In the genomic region with DNA sequence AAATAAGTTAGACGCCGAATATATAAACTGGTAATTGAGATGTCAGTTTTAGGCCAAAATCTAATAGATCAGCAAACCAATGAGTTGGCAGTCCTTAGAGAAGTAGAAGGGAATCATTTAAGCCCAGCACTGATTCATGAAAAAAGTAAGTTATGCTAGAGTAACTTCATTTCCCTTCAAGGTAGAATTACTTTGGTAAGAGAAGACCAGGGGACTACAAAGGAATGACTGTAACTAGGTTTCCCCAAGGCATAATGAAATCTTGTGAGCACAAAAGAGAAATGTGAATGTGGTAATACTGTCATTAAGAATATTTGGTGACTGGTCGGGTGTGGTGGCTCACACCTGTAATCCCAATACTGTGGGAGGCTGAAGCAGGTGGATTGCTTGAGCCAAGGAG, we compare ENCODE assay signal across 41 cellular contexts.
"Had no signal": no experiment of that assay in that cellular context is flagged by ENCODE, and none has a peak within 500 bp of the region (broad histone marks: within the 10 kb centered on the region; RNA-seq: fewer than 3 reads in every experiment).

No MANE protein-coding gene starts in this region.

- DNase-seq: activated CD4-positive, alpha-beta memory T cell treated with anti-CD3 and anti-CD28 coated beads, Interleukin-2, amount 10 ng/mL, durations not matched to agents 7 days and 5 days; activated CD4-positive, alpha-beta T cell treated with anti-CD3 and anti-CD28 coated beads for 1 hour; activated CD4-positive, alpha-beta T cell treated with anti-CD3 and anti-CD28 coated beads for 36 hours; activated CD4-positive, alpha-beta T cell treated with anti-CD3 and anti-CD28 coated beads for 48 hours; activated CD4-positive, alpha-beta T cell treated with anti-CD3 and anti-CD28 coated beads, Interleukin-2, amount 10 ng/mL, durations not matched to agents 7 days and 5 days; activated CD4-positive, alpha-beta T cell treated with anti-CD3 and anti-CD28 coated beads, Interleukin-2, amount 50 U/mL, for 48 hours; activated CD4-positive, CD25-positive, alpha-beta regulatory T cell; activated CD8-positive, alpha-beta memory T cell treated with anti-CD3 and anti-CD28 coated beads for 24 hours; activated CD8-positive, alpha-beta memory T cell treated with anti-CD3 and anti-CD28 coated beads, Interleukin-2, amount 10 ng/mL, durations not matched to agents 7 days and 5 days; activated CD8-positive, alpha-beta memory T cell treated with anti-CD3 and anti-CD28 coated beads, Interleukin-2, amount 50 U/mL, for 48 hours; activated CD8-positive, alpha-beta T cell treated with anti-CD3 and anti-CD28 coated beads, Interleukin-2, amount 10 ng/mL, durations not matched to agents 7 days and 5 days; activated effector memory CD4-positive, alpha-beta T cell treated with Interleukin-2 at 50 U/mL for 16 hours; activated gamma-delta T cell; activated naive CD4-positive, alpha-beta T cell treated with anti-CD3 and anti-CD28 coated beads, Interleukin-2, amount 10 ng/mL, durations not matched to agents 7 days and 5 days; activated naive CD4-positive, alpha-beta T cell treated with Interleukin-2 at 50 U/mL for 16 hours; activated naive CD8-positive, alpha-beta T cell treated with anti-CD3 and anti-CD28 coated beads, Interleukin-2, amount 10 ng/mL, durations not matched to agents 7 days and 5 days; activated naive CD8-positive, alpha-beta T cell treated with anti-CD3 and anti-CD28 coated beads, Interleukin-2, amount 50 U/mL, for 24 hours; activated T-cell treated with anti-CD3 and anti-CD28 coated beads, Interleukin-2, amount 50 U/mL, for 24 hours; activated T-cell treated with anti-CD3 and anti-CD28 coated beads, Interleukin-2, amount 50 U/mL, for 48 hours; amygdala; anterior cingulate cortex; body of pancreas; brain microvascular endothelial cell; caudate nucleus; cerebellar nuclear complex; T-helper 1 cell; T-helper 2 cell; T-helper 9 cell; WERI-Rb-1 had no signal

- H3K27ac ChIP-seq: body of pancreas, brain microvascular endothelial cell, breast epithelium, cardiac muscle cell, WERI-Rb-1 had no signal

- ATAC-seq: activated CD4-positive, alpha-beta T cell treated with anti-CD3 and anti-CD28 coated beads for 36 hours; activated CD4-positive, CD25-positive, alpha-beta regulatory T cell treated with anti-CD3 and anti-CD28 coated beads, Interleukin-2, amount 50 U/mL, for 24 hours; activated CD8-positive, alpha-beta memory T cell treated with anti-CD3 and anti-CD28 coated beads, Interleukin-2, amount 10 ng/mL, durations not matched to agents 7 days and 5 days; activated CD8-positive, alpha-beta T cell treated with anti-CD3 and anti-CD28 coated beads, Interleukin-2, amount 10 ng/mL, durations not matched to agents 7 days and 5 days; activated naive CD8-positive, alpha-beta T cell treated with anti-CD3 and anti-CD28 coated beads, Interleukin-2, amount 50 U/mL, for 24 hours; body of pancreas; WTC11 had no signal

- H3K36me3 Mint-ChIP-seq: activated naive CD4-positive, alpha-beta T cell treated with anti-CD3 and anti-CD28 coated beads, Interleukin-2, amount 10 ng/mL, durations not matched to agents 7 days and 5 days; WTC11 had no signal

- H3K27me3 ChIP-seq: ascending aorta, body of pancreas, brain microvascular endothelial cell, breast epithelium, cardiac muscle cell had no signal

- H3K4me3 ChIP-seq: ascending aorta, body of pancreas, breast epithelium, cardiac muscle cell had no signal

- H3K27ac Mint-ChIP-seq: activated CD4-positive, alpha-beta memory T cell treated with anti-CD3 and anti-CD28 coated beads, Interleukin-2, amount 10 ng/mL, durations not matched to agents 7 days and 5 days; activated CD4-positive, alpha-beta T cell treated with anti-CD3 and anti-CD28 coated beads for 36 hours; activated CD4-positive, alpha-beta T cell treated with anti-CD3 and anti-CD28 coated beads, Interleukin-2, amount 10 ng/mL, durations not matched to agents 7 days and 5 days; activated CD8-positive, alpha-beta memory T cell treated with anti-CD3 and anti-CD28 coated beads, Interleukin-2, amount 10 ng/mL, durations not matched to agents 7 days and 5 days; activated CD8-positive, alpha-beta T cell treated with anti-CD3 and anti-CD28 coated beads, Interleukin-2, amount 10 ng/mL, durations not matched to agents 7 days and 5 days; activated naive CD4-positive, alpha-beta T cell treated with anti-CD3 and anti-CD28 coated beads, Interleukin-2, amount 10 ng/mL, durations not matched to agents 7 days and 5 days; activated naive CD4-positive, alpha-beta T cell treated with anti-CD3 and anti-CD28 coated beads, Interleukin-2, amount 50 U/mL, for 24 hours; activated naive CD8-positive, alpha-beta T cell; activated naive CD8-positive, alpha-beta T cell treated with anti-CD3 and anti-CD28 coated beads, Interleukin-2, amount 10 ng/mL, durations not matched to agents 7 days and 5 days; activated naive CD8-positive, alpha-beta T cell treated with anti-CD3 and anti-CD28 coated beads, Interleukin-2, amount 50 U/mL, for 24 hours; activated T-cell treated with anti-CD3 and anti-CD28 coated beads, Interleukin-2, amount 50 U/mL, for 24 hours; activated T-helper 2 cell treated with anti-CD3 and anti-CD28 coated beads, Interferon-gamma antibody, Interleukin-2, Interleukin-4, amounts not matched to agents 10 μg/mL and 5 μg/mL and 100 μg/mL, durations not matched to agents 14 hours and 24 hours and 36 hours; T-helper 1 cell treated with Interleukin-12 subunit alpha and Interleukin-12 subunit beta and Interleukin-4 antibody, amounts not matched to agents 30 μg/mL and 1 μg/mL, for 36 hours; T-helper 2 cell treated with Interferon-gamma antibody and Interleukin-4, amounts not matched to agents 5 μg/mL and 100 μg/mL, for 36 hours; WTC11 had no signal

- H3K9me3 ChIP-seq: ascending aorta, body of pancreas, breast epithelium had no signal

- H3K4me1 ChIP-seq: body of pancreas, breast epithelium had no signal

- FAIRE-seq: TTC549 had no signal

- H3K9me3 Mint-ChIP-seq: activated CD4-positive, alpha-beta memory T cell treated with anti-CD3 and anti-CD28 coated beads, Interleukin-2, amount 10 ng/mL, durations not matched to agents 7 days and 5 days; activated CD4-positive, alpha-beta T cell treated with anti-CD3 and anti-CD28 coated beads, Interleukin-2, amount 10 ng/mL, durations not matched to agents 7 days and 5 days; activated naive CD4-positive, alpha-beta T cell treated with anti-CD3 and anti-CD28 coated beads, Interleukin-2, amount 10 ng/mL, durations not matched to agents 7 days and 5 days; activated naive CD4-positive, alpha-beta T cell treated with anti-CD3 and anti-CD28 coated beads, Interleukin-2, amount 50 U/mL, for 24 hours; activated naive CD8-positive, alpha-beta T cell treated with anti-CD3 and anti-CD28 coated beads, Interleukin-2, amount 10 ng/mL, durations not matched to agents 7 days and 5 days; activated naive CD8-positive, alpha-beta T cell treated with anti-CD3 and anti-CD28 coated beads, Interleukin-2, amount 50 U/mL, for 24 hours; activated T-cell treated with anti-CD3 and anti-CD28 coated beads, Interleukin-2, amount 50 U/mL, for 24 hours; activated T-helper 2 cell treated with anti-CD3 and anti-CD28 coated beads, Interferon-gamma antibody, Interleukin-2, Interleukin-4, amounts not matched to agents 10 μg/mL and 5 μg/mL and 100 μg/mL, durations not matched to agents 14 hours and 24 hours and 36 hours; central memory CD8-positive, alpha-beta T cell; T-helper 1 cell treated with Interleukin-12 subunit alpha and Interleukin-12 subunit beta and Interleukin-4 antibody, amounts not matched to agents 30 μg/mL and 1 μg/mL, for 36 hours; T-helper 2 cell treated with Interferon-gamma antibody and Interleukin-4, amounts not matched to agents 5 μg/mL and 100 μg/mL, for 36 hours; WTC11 had no signal

- H3K27me3 Mint-ChIP-seq: activated CD4-positive, alpha-beta memory T cell treated with anti-CD3 and anti-CD28 coated beads, Interleukin-2, amount 10 ng/mL, durations not matched to agents 7 days and 5 days; activated CD4-positive, alpha-beta T cell treated with anti-CD3 and anti-CD28 coated beads for 36 hours; activated CD4-positive, alpha-beta T cell treated with anti-CD3 and anti-CD28 coated beads, Interleukin-2, amount 10 ng/mL, durations not matched to agents 7 days and 5 days; activated CD8-positive, alpha-beta memory T cell treated with anti-CD3 and anti-CD28 coated beads, Interleukin-2, amount 10 ng/mL, durations not matched to agents 7 days and 5 days; activated naive CD4-positive, alpha-beta T cell treated with anti-CD3 and anti-CD28 coated beads, Interleukin-2, amount 10 ng/mL, durations not matched to agents 7 days and 5 days; activated naive CD4-positive, alpha-beta T cell treated with anti-CD3 and anti-CD28 coated beads, Interleukin-2, amount 50 U/mL, for 24 hours; activated naive CD8-positive, alpha-beta T cell; activated naive CD8-positive, alpha-beta T cell treated with anti-CD3 and anti-CD28 coated beads, Interleukin-2, amount 10 ng/mL, durations not matched to agents 7 days and 5 days; activated naive CD8-positive, alpha-beta T cell treated with anti-CD3 and anti-CD28 coated beads, Interleukin-2, amount 50 U/mL, for 24 hours; activated T-cell treated with anti-CD3 and anti-CD28 coated beads, Interleukin-2, amount 50 U/mL, for 24 hours; central memory CD8-positive, alpha-beta T cell had no signal

- H3K4me3 Mint-ChIP-seq: activated CD4-positive, alpha-beta memory T cell treated with anti-CD3 and anti-CD28 coated beads, Interleukin-2, amount 10 ng/mL, durations not matched to agents 7 days and 5 days; activated CD4-positive, alpha-beta T cell treated with anti-CD3 and anti-CD28 coated beads for 36 hours; activated CD4-positive, alpha-beta T cell treated with anti-CD3 and anti-CD28 coated beads, Interleukin-2, amount 10 ng/mL, durations not matched to agents 7 days and 5 days; activated CD8-positive, alpha-beta memory T cell treated with anti-CD3 and anti-CD28 coated beads, Interleukin-2, amount 10 ng/mL, durations not matched to agents 7 days and 5 days; activated CD8-positive, alpha-beta T cell treated with anti-CD3 and anti-CD28 coated beads, Interleukin-2, amount 10 ng/mL, durations not matched to agents 7 days and 5 days; activated naive CD4-positive, alpha-beta T cell treated with anti-CD3 and anti-CD28 coated beads, Interleukin-2, amount 10 ng/mL, durations not matched to agents 7 days and 5 days; activated naive CD4-positive, alpha-beta T cell treated with anti-CD3 and anti-CD28 coated beads, Interleukin-2, amount 50 U/mL, for 24 hours; activated naive CD8-positive, alpha-beta T cell; activated naive CD8-positive, alpha-beta T cell treated with anti-CD3 and anti-CD28 coated beads, Interleukin-2, amount 10 ng/mL, durations not matched to agents 7 days and 5 days; activated naive CD8-positive, alpha-beta T cell treated with anti-CD3 and anti-CD28 coated beads, Interleukin-2, amount 50 U/mL, for 24 hours; activated T-cell treated with anti-CD3 and anti-CD28 coated beads, Interleukin-2, amount 50 U/mL, for 24 hours; central memory CD8-positive, alpha-beta T cell; T-helper 1 cell treated with Interleukin-12 subunit alpha and Interleukin-12 subunit beta and Interleukin-4 antibody, amounts not matched to agents 30 μg/mL and 1 μg/mL, for 36 hours; T-helper 2 cell treated with Interferon-gamma antibody and Interleukin-4, amounts not matched to agents 5 μg/mL and 100 μg/mL, for 36 hours; WTC11 had no signal

- H3K36me3 ChIP-seq: ascending aorta, brain microvascular endothelial cell, breast epithelium, cardiac muscle cell had no signal

- H3K4me1 Mint-ChIP-seq: activated CD4-positive, alpha-beta memory T cell treated with anti-CD3 and anti-CD28 coated beads, Interleukin-2, amount 10 ng/mL, durations not matched to agents 7 days and 5 days; activated CD4-positive, alpha-beta T cell treated with anti-CD3 and anti-CD28 coated beads for 36 hours; activated CD4-positive, alpha-beta T cell treated with anti-CD3 and anti-CD28 coated beads, Interleukin-2, amount 10 ng/mL, durations not matched to agents 7 days and 5 days; activated CD8-positive, alpha-beta memory T cell treated with anti-CD3 and anti-CD28 coated beads, Interleukin-2, amount 10 ng/mL, durations not matched to agents 7 days and 5 days; activated naive CD4-positive, alpha-beta T cell treated with anti-CD3 and anti-CD28 coated beads, Interleukin-2, amount 10 ng/mL, durations not matched to agents 7 days and 5 days; activated naive CD4-positive, alpha-beta T cell treated with anti-CD3 and anti-CD28 coated beads, Interleukin-2, amount 50 U/mL, for 24 hours; activated naive CD8-positive, alpha-beta T cell treated with anti-CD3 and anti-CD28 coated beads, Interleukin-2, amount 10 ng/mL, durations not matched to agents 7 days and 5 days; activated naive CD8-positive, alpha-beta T cell treated with anti-CD3 and anti-CD28 coated beads, Interleukin-2, amount 50 U/mL, for 24 hours; central memory CD8-positive, alpha-beta T cell had no signal
